ENCODE assay signal across 9 cellular contexts in the genomic region with DNA sequence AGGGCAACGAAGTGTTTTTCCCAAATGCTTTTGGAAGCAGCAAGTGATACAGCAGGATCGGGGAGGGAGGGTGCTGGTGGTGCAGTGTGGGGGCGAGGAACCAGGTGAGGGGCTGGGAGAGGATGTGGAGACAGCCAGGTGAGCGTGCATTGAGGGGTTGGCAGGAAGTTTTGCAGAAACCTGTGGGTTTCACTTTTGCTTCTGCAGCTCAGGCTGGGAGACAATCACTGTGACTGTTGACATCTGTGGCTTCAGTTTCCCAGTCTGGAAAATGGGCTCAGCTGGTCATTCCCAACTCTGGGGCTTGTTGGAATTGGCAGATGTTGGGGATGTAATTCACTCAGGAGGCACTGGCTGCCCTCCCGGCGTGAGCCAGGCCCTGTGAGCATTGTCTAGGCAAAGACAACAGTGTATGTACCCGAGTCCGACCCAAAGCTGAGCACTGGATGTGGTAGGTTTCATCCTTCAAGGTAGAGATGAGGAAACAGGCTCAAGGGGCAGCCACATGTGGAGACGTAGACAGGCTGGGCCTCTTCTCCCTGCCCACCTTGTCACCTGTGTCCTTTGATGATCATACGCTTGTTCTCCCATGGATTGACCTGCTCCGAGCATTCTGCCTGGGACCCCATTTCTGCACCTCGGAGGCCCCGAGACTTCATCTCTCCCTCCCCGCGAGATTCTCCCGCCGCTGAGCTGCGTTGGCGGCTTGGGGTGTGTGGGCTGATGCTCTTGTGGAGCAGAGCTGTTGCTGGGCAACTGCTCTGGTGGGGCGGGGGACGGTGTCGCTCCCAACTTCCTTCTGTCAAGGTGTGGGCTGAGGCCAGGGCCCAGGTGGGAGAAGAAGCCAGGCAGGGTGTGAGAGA. TPM values are rescaled to one million over a fixed set of nuclear protein-coding genes. Genes with fewer than 3 reads are reported as not detected.
DNase-seq lines count a peak whose midpoint lies in the region; ATAC-seq lines count a peak whose summit lies in the region.
"Had no signal": no experiment of that assay in that cellular context is flagged by ENCODE, and none has a peak within 500 bp of the region (broad histone marks: within the 10 kb centered on the region; RNA-seq: fewer than 3 reads in every experiment).

No MANE protein-coding gene starts in this region.

- ATAC-seq in central memory CD8-positive, alpha-beta T cell (replicated peaks; ENCODE audit: extremely low read depth, poor library complexity, severe bottlenecking), result peak; percentile 64

- H3K36me3 Mint-ChIP-seq in CD4-positive, alpha-beta memory T cell, result peaks cover 11 to 30% of the 10 kb centered on the region in 2 donors
- peaks cover 20% of the 10 kb centered on the region for H3K36me3 Mint-ChIP-seq in T-helper 2 cell treated with Interferon-gamma antibody and Interleukin-4, amounts not matched to agents 5 μg/mL and 100 μg/mL, for 36 hours (ENCODE audit: low read depth)
- H3K36me3 Mint-ChIP-seq in central memory CD8-positive, alpha-beta T cell (ENCODE audit: insufficient read depth), result peaks cover 30% of the 10 kb centered on the region

- no peaks in the 10 kb centered on the region for H3K9me3 ChIP-seq in CD4-positive, alpha-beta memory T cell (ENCODE audit: control insufficient read depth in 1 of 2, low read length in 2 of 2)

- peak overlapping the region; percentile 93 to 99 (median 98) for H3K27ac Mint-ChIP-seq in CD4-positive, alpha-beta memory T cell
- H3K27ac Mint-ChIP-seq in T-helper 2 cell treated with Interferon-gamma antibody and Interleukin-4, amounts not matched to agents 5 μg/mL and 100 μg/mL, for 36 hours, result peak overlapping the region; percentile 90
- H3K27ac Mint-ChIP-seq in central memory CD8-positive, alpha-beta T cell (ENCODE audit: low read depth), result peak overlapping the region; percentile 99

- no peaks in the 10 kb centered on the region for H3K27me3 ChIP-seq in CD4-positive, alpha-beta memory T cell (ENCODE audit: insufficient read depth, low read length)

- peak; percentile 64 to 83 (median 72) for DNase-seq in CD4-positive, alpha-beta memory T cell
- peak; percentile 55 for DNase-seq in T-helper 2 cell treated with Interferon-gamma antibody and Interleukin-4, amounts not matched to agents 5 μg/mL and 100 μg/mL, for 36 hours (ENCODE audit: low spot score)
- DNase-seq in central memory CD8-positive, alpha-beta T cell (ENCODE audit: low spot score in 2 of 2), result peak; percentile 45 to 47
- DNase-seq in midbrain (lab: John Stamatoyannopoulos, UW), result no peak
- DNase-seq in pons (ENCODE audit: low spot score), result no peak
- DNase-seq in NCI-H774 (lab: John Stamatoyannopoulos, UW), result no peak
- no peak for DNase-seq in NCI-H2081 treated with DMSO at 0.1 percent for 48 hours (lab: John Stamatoyannopoulos, UW)

- H3K36me3 ChIP-seq in CD4-positive, alpha-beta memory T cell (ENCODE audit: insufficient read depth, low read length), result peaks cover 30% of the 10 kb centered on the region

- H3K9me3 Mint-ChIP-seq in CD4-positive, alpha-beta memory T cell, result no peaks in the 10 kb centered on the region
- H3K9me3 Mint-ChIP-seq in T-helper 2 cell treated with Interferon-gamma antibody and Interleukin-4, amounts not matched to agents 5 μg/mL and 100 μg/mL, for 36 hours, result no peaks in the 10 kb centered on the region
- no peaks in the 10 kb centered on the region for H3K9me3 Mint-ChIP-seq in central memory CD8-positive, alpha-beta T cell

- H3K4me3 ChIP-seq in CD4-positive, alpha-beta memory T cell (ENCODE audit: low read length in 2 of 2), result peak overlapping the region; percentile 63 to 64
- peak overlapping the region; percentile 61 to 85 (median 81) for H3K4me3 ChIP-seq in skin epidermis

- peak overlapping the region; percentile 88 to 98 (median 95) for H3K4me3 Mint-ChIP-seq in CD4-positive, alpha-beta memory T cell
- peak overlapping the region; percentile 95 for H3K4me3 Mint-ChIP-seq in T-helper 2 cell treated with Interferon-gamma antibody and Interleukin-4, amounts not matched to agents 5 μg/mL and 100 μg/mL, for 36 hours
- peak overlapping the region; percentile 91 for H3K4me3 Mint-ChIP-seq in central memory CD8-positive, alpha-beta T cell

- intact Hi-C loops in CD4-positive, alpha-beta memory T cell (cut with micrococcal nuclease), result loop anchor here (2.0 to 10.0 kb wide), 3 partner anchors 55 to 203 kb away; partner anchors contain the start of gene LSM4

- CTCF ChIA-PET in CD4-positive, alpha-beta memory T cell (lab: Charles Lee; ENCODE audit: partially characterized antibody), result interaction anchor here (0.7 to 1.9 kb wide), 9 partner anchors 9 to 112 kb away, joined by 3 to 11 read pairs (median 3); partner anchors contain the start of gene PIK3R2

- H3K4me1 ChIP-seq in CD4-positive, alpha-beta memory T cell (ENCODE audit: insufficient read depth, low read length), result peaks cover 40% of the 10 kb centered on the region

- peak overlapping the region; percentile 85 for H3K27ac ChIP-seq in CD4-positive, alpha-beta memory T cell (ENCODE audit: low read depth, low read length)
- peak overlapping the region in 13 of 21 experiments; percentile 21 to 93 (median 82) for H3K27ac ChIP-seq in skin epidermis

- POLR2A ChIA-PET in CD4-positive, alpha-beta memory T cell (lab: Charles Lee; ENCODE audit: partially characterized antibody), result interaction anchor here (0.6 to 8.4 kb wide), 28 partner anchors 8 to 272 kb away, joined by 3 to 85 read pairs (median 4); partner anchors contain the start of genes ARRDC2, CCDC124, IL12RB1 and JAK3

- peaks cover 16 to 38% (median 29%) of the 10 kb centered on the region in 4 donors for H3K4me1 Mint-ChIP-seq in CD4-positive, alpha-beta memory T cell
- peaks cover 27% of the 10 kb centered on the region for H3K4me1 Mint-ChIP-seq in T-helper 2 cell treated with Interferon-gamma antibody and Interleukin-4, amounts not matched to agents 5 μg/mL and 100 μg/mL, for 36 hours (ENCODE audit: low read depth)
- H3K4me1 Mint-ChIP-seq in central memory CD8-positive, alpha-beta T cell, result peaks cover 28% of the 10 kb centered on the region

- no peaks in the 10 kb centered on the region for H3K27me3 Mint-ChIP-seq in CD4-positive, alpha-beta memory T cell
- no peaks in the 10 kb centered on the region for H3K27me3 Mint-ChIP-seq in T-helper 2 cell treated with Interferon-gamma antibody and Interleukin-4, amounts not matched to agents 5 μg/mL and 100 μg/mL, for 36 hours (ENCODE audit: low read depth)
- no peaks in the 10 kb centered on the region for H3K27me3 Mint-ChIP-seq in central memory CD8-positive, alpha-beta T cell

RNA-seq across cellular contexts. Expression of gene MAST3, which starts 21.9 kb away (rescaled TPM):
- 10 to 100 TPM; 51.6 to 53.9 TPM for total RNA-seq in CD4-positive, alpha-beta memory T cell
- 10 to 100 TPM in 1 of 2 donors, 1 to 10 TPM in 1; 4.3 to 16.7 TPM for polyA plus RNA-seq in CD4-positive, alpha-beta memory T cell

RNA-seq across cellular contexts. Expression of gene IL12RB1, which starts 32.7 kb away (rescaled TPM):
- total RNA-seq in CD4-positive, alpha-beta memory T cell, result 10 to 100 TPM; 39.3 to 42.1 TPM
- polyA plus RNA-seq in CD4-positive, alpha-beta memory T cell, result 10 to 100 TPM; 35.0 to 55.1 TPM
- total RNA-seq: endothelial cell of umbilical vein had no signal
- polyA plus RNA-seq: endothelial cell of umbilical vein had no signal

RNA-seq across cellular contexts. Expression of gene PIK3R2, which starts 33.5 kb away (rescaled TPM):
- total RNA-seq in CD4-positive, alpha-beta memory T cell, result 10 to 100 TPM; 18.1 to 23.0 TPM
- 1 to 10 TPM; 1.5 to 6.6 TPM for polyA plus RNA-seq in CD4-positive, alpha-beta memory T cell

RNA-seq across cellular contexts. Expression of gene IFI30, which starts 54.1 kb away (rescaled TPM):
- 10 to 100 TPM; 48.3 to 56.9 TPM for total RNA-seq in CD4-positive, alpha-beta memory T cell
- 10 to 100 TPM in 1 of 2 donors, 1 to 10 TPM in 1; 6.3 to 16.7 TPM for polyA plus RNA-seq in CD4-positive, alpha-beta memory T cell

Comparison
In these comparisons a context has a peak if more than half of its experiments do, and no peak if none do; other contexts are left out.
1. DNase-seq: peak in CD4-positive, alpha-beta memory T cell (5 of 5), T-helper 2 cell treated with Interferon-gamma antibody and Interleukin-4, amounts not matched to agents 5 μg/mL and 100 μg/mL, for 36 hours (single experiment) and central memory CD8-positive, alpha-beta T cell (2 of 2); none in midbrain (single experiment), pons (single experiment), NCI-H774 (single experiment) and NCI-H2081 treated with DMSO at 0.1 percent for 48 hours (single experiment).
2. Peak in every context shown above with its lines, with median percentiles within 50 percentile points of each other: H3K27ac Mint-ChIP-seq and H3K4me3 Mint-ChIP-seq.